Comparison of ENCODE assay signal across 1 cellular context in the genomic region with DNA sequence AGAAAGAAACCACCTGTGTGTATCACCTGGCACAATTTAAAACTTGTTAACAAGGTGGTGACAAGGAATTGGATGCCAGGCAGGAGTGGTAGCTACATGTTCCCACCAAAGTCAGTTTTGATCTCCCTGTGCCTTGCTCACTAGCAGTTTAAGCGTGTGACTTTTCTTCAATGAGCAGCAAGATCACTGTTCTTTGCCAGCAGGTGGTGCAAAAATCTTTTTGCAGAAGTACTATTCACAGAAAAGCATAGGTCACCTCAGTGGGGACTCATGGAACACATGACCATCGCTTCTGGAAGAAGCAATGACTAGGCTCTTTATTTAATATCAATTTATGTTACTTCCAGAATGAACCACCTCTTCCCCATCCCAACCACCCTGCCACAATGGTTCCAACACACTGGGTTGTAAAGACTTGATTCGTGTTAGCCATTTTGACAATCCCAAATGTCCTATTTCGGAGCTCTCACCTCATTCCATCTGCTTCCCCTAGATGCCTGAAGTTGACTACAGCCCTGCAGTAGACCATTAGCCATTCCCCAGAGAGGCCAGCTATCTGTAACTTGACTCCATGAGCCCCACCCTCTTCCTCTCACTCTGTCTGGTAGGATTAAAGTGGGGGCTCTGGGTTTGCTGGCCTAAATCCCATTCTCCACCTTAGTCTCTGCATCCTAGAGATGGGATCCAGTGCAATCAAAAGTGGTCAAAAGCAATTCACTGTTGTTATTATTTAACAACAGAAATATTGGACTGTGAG.
TF ChIP-seq lines count a peak whose summit lies in the region.

No MANE protein-coding gene starts in this region.

TF ChIP-seq in HepG2, 621 proteins besides CTCF, POLR2A, EP300 and RAD21 (continued from another document):
- TF ChIP-seq, protein P1, sequence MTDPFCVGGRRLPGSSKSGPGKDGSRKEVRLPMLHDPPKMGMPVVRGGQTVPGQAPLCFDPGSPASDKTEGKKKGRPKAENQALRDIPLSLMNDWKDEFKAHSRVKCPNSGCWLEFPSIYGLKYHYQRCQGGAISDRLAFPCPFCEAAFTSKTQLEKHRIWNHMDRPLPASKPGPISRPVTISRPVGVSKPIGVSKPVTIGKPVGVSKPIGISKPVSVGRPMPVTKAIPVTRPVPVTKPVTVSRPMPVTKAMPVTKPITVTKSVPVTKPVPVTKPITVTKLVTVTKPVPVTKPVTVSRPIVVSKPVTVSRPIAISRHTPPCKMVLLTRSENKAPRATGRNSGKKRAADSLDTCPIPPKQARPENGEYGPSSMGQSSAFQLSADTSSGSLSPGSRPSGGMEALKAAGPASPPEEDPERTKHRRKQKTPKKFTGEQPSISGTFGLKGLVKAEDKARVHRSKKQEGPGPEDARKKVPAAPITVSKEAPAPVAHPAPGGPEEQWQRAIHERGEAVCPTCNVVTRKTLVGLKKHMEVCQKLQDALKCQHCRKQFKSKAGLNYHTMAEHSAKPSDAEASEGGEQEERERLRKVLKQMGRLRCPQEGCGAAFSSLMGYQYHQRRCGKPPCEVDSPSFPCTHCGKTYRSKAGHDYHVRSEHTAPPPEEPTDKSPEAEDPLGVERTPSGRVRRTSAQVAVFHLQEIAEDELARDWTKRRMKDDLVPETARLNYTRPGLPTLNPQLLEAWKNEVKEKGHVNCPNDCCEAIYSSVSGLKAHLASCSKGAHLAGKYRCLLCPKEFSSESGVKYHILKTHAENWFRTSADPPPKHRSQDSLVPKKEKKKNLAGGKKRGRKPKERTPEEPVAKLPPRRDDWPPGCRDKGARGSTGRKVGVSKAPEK (CRISPR knock-in tag; IDR thresholded peaks at IDR 0.05; ENCODE audit: borderline replicate concordance), result no peak
- TF ChIP-seq, protein P2, sequence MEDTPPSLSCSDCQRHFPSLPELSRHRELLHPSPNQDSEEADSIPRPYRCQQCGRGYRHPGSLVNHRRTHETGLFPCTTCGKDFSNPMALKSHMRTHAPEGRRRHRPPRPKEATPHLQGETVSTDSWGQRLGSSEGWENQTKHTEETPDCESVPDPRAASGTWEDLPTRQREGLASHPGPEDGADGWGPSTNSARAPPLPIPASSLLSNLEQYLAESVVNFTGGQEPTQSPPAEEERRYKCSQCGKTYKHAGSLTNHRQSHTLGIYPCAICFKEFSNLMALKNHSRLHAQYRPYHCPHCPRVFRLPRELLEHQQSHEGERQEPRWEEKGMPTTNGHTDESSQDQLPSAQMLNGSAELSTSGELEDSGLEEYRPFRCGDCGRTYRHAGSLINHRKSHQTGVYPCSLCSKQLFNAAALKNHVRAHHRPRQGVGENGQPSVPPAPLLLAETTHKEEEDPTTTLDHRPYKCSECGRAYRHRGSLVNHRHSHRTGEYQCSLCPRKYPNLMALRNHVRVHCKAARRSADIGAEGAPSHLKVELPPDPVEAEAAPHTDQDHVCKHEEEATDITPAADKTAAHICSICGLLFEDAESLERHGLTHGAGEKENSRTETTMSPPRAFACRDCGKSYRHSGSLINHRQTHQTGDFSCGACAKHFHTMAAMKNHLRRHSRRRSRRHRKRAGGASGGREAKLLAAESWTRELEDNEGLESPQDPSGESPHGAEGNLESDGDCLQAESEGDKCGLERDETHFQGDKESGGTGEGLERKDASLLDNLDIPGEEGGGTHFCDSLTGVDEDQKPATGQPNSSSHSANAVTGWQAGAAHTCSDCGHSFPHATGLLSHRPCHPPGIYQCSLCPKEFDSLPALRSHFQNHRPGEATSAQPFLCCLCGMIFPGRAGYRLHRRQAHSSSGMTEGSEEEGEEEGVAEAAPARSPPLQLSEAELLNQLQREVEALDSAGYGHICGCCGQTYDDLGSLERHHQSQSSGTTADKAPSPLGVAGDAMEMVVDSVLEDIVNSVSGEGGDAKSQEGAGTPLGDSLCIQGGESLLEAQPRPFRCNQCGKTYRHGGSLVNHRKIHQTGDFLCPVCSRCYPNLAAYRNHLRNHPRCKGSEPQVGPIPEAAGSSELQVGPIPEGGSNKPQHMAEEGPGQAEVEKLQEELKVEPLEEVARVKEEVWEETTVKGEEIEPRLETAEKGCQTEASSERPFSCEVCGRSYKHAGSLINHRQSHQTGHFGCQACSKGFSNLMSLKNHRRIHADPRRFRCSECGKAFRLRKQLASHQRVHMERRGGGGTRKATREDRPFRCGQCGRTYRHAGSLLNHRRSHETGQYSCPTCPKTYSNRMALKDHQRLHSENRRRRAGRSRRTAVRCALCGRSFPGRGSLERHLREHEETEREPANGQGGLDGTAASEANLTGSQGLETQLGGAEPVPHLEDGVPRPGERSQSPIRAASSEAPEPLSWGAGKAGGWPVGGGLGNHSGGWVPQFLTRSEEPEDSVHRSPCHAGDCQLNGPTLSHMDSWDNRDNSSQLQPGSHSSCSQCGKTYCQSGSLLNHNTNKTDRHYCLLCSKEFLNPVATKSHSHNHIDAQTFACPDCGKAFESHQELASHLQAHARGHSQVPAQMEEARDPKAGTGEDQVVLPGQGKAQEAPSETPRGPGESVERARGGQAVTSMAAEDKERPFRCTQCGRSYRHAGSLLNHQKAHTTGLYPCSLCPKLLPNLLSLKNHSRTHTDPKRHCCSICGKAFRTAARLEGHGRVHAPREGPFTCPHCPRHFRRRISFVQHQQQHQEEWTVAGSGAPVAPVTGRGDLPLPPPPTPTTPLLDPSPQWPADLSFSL (CRISPR knock-in tag; IDR thresholded peaks at IDR 0.05), result no peak
- no peak for TF ChIP-seq STAT5B (CRISPR knock-in tag; IDR thresholded peaks at IDR 0.05)
- no peak for TF ChIP-seq PLRG1 (conservative IDR thresholded peaks at IDR 0.05)
- TF ChIP-seq ZNF577 (CRISPR knock-in tag; IDR thresholded peaks at IDR 0.05; ENCODE audit: borderline replicate concordance, low read depth), result no peak
- TF ChIP-seq ZNF605 (CRISPR knock-in tag; IDR thresholded peaks at IDR 0.05), result no peak
- TF ChIP-seq STAG1 (CRISPR knock-in tag; IDR thresholded peaks at IDR 0.05), result peak; percentile 80
TF ChIP-seq in HepG2: peak in this region for 2.
